1 cellular context compared by ENCODE assay signal in the genomic region with DNA sequence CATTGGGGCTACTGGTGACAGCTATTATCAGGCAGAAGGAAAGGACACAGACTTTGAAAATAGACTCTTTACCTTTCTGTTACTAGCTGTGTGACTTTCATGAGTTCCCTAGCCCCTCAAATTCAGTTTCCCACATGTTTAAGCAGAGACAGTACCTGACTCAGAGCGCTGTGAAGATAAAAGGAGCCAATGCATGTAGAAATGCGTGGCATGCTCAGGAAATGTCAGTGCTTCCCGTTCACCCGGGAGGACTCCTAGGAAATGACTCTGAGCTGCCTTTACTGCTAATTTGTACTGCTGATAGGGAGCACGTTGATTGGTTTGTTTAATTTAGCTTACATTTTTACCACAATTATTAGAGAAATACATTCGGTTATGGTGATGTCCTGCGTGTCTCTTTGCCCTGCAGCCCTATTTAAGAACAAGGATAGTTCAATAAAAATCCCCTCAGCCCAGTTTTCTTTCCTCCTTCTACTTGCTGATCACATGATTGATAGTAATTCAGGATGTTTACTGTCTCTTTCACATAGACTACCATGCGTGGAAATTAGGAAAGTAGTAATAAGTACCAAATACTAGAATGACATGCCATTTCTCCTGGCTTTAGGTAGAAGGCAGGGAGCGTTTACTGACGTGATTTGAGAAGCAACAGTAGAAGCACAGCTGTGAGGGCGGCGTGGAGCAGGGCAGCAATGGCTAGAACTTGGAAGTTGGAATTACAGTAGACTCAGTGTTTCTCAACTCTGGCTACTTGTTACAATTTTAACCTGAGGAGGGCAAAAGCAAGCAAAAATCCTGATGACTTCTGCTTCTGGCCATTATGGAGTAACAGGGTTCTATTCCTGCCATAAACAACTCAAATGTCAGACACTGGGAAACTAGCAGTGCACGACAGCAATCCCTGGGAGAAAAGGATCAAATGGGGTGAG.
TF ChIP-seq lines count a peak whose summit lies in the region.

No MANE protein-coding gene starts in this region.

TF ChIP-seq in endothelial cell of umbilical vein, 7 proteins besides CTCF, POLR2A, EP300 and RAD21:
- TF ChIP-seq, protein P1, sequence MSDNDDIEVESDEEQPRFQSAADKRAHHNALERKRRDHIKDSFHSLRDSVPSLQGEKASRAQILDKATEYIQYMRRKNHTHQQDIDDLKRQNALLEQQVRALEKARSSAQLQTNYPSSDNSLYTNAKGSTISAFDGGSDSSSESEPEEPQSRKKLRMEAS (IDR thresholded peaks at IDR 0.05; ENCODE audit: insufficient read depth, insufficient read length), result no peak
- no peak for TF ChIP-seq JUN (IDR thresholded peaks at IDR 0.05; ENCODE audit: borderline replicate concordance, insufficient read depth, insufficient read length, low read depth)
- no peak for TF ChIP-seq MYC (IDR thresholded peaks at IDR 0.05; ENCODE audit: low read depth, low read length)
- TF ChIP-seq GATA2 (IDR thresholded peaks at IDR 0.05; ENCODE audit: insufficient read depth, insufficient read length, low read depth, low read length), result no peak
- TF ChIP-seq FOS (IDR thresholded peaks at IDR 0.05; ENCODE audit: borderline replicate concordance, insufficient read depth, low read length), result no peak
- no peak for TF ChIP-seq EZH2 (IDR thresholded peaks at IDR 0.05; ENCODE audit: borderline replicate concordance, low read depth, low read length, severe bottlenecking)
- no peak for TF ChIP-seq POLR2AphosphoS5 (IDR thresholded peaks at IDR 0.05; ENCODE audit: insufficient read depth, low read depth, low read length)
